ENCODE assay signal across 8 cellular contexts in genomic region chr7:106659963-106660861, GRCh38. TPM values are rescaled to one million over a fixed set of nuclear protein-coding genes. Genes with fewer than 3 reads are reported as not detected.
A peak's percentile ranks its signal among the peaks of the same experiment; 100 is the strongest.
DNase-seq lines count a peak whose midpoint lies in the region; ATAC-seq, FAIRE-seq and TF ChIP-seq lines count a peak whose summit lies in the region.

No MANE protein-coding gene starts in this region.

- no peaks in the 10 kb centered on the region for H3K9me3 ChIP-seq in A549

- CTCF ChIA-PET in A549 (lab: Yijun Ruan, JAX): interaction anchor here (0.7 to 7.3 kb wide), 43 partner anchors 8 to 535 kb away, joined by 3 to 60 read pairs (median 4); no protein-coding TSS in a partner anchor

- POLR2A ChIA-PET in A549 (lab: Yijun Ruan, JAX): interaction anchor here (0.5 to 1.8 kb wide), 8 partner anchors 19 to 508 kb away, joined by 3 to 4 read pairs (median 3); partner anchors contain the start of genes HBP1 and NAMPT

- TF ChIP-seq POLR2A in A549 (IDR thresholded peaks at IDR 0.05; ENCODE audit: low read length): no peak; the same call in 1 of the 2 replicates

- TF ChIP-seq CTCF in A549 (IDR thresholded peaks at IDR 0.05): peak; percentile 99
- peak; percentile 66 for TF ChIP-seq CTCF in choroid plexus epithelial cell (conservative IDR thresholded peaks at IDR 0.05; ENCODE audit: low read depth, low read length)

- H3K4me3 ChIP-seq in A549: peak overlapping the region; percentile 88
- H3K4me3 ChIP-seq in choroid plexus epithelial cell (ENCODE audit: low read depth, low read length): peak overlapping the region; percentile 92

- FAIRE-seq in A549 (lab: Jason Lieb, UNC): no peak

- DNase-seq in A549 (ENCODE audit: low read depth in 1 of 2, low spot score in 1 of 2) (peak; percentile 87 to 92), NCI-H2081 treated with DMSO at 0.1 percent for 48 hours (lab: John Stamatoyannopoulos, UW) (peak; percentile 39), choroid plexus epithelial cell (ENCODE audit: low read depth) (peak; percentile 86)
- DNase-seq in stimulated activated CD4-positive, alpha-beta T cell treated with anti-CD3 and anti-CD28 coated beads, Interleukin-2, amount 100 ng/mL, for 24 hours: peak; percentile 86 to 88

- peak; percentile 86 to 87 for ATAC-seq in A549
- ATAC-seq in GM18502 (IDR thresholded peaks at IDR 0.05; ENCODE audit: poor library complexity, unreplicated experiment): peak; percentile 68
- ATAC-seq in HG02943 (IDR thresholded peaks at IDR 0.05; ENCODE audit: low read depth, unreplicated experiment): peak; percentile 60
- peak; percentile 62 to 66 for ATAC-seq in activated CD4-positive, CD25-positive, alpha-beta regulatory T cell treated with anti-CD3 and anti-CD28 coated beads, Interleukin-2, amount 50 U/mL, for 24 hours

- TF ChIP-seq EP300 in A549 (IDR thresholded peaks at IDR 0.05): no peak

- peak; percentile 58 to 87 for TF ChIP-seq RAD21 in A549 (conservative IDR thresholded peaks at IDR 0.05 in 1 of 2, IDR thresholded peaks at IDR 0.05 in 1 of 2)

- peak overlapping the region; percentile 86 for H3K4me2 ChIP-seq in A549

- H3K27me3 ChIP-seq in layer of hippocampus (ENCODE audit: control insufficient read depth, insufficient read depth, low read length): no peaks in the 10 kb centered on the region

- WGBS in A549 (ENCODE audit: missing lambda C conversion rate): 0% methylated on average over 7 of the region's 101 CpGs

- H3K4me1 ChIP-seq in A549: peaks cover 9% of the 10 kb centered on the region; the same call in 2 of the 3 replicates

- H3K27ac ChIP-seq in A549: peak overlapping the region; percentile 90 to 94
- H3K27ac ChIP-seq in layer of hippocampus (ENCODE audit: low read depth, low read length): peak overlapping the region; percentile 86

TF ChIP-seq in A549, 52 proteins besides CTCF, POLR2A, EP300 and RAD21:
- TF ChIP-seq PHF8 (IDR thresholded peaks at IDR 0.05; ENCODE audit: borderline replicate concordance, low read depth) (peak; percentile 70; the same call in 1 of the 2 replicates), MAZ (IDR thresholded peaks at IDR 0.05; ENCODE audit: borderline replicate concordance, low read depth, low read length) (no peak; the same call in 1 of the 2 replicates), SMC3 (IDR thresholded peaks at IDR 0.05) (peak; percentile 91), HOXB13 (CRISPR knock-in tag; IDR thresholded peaks at IDR 0.05; ENCODE audit: low read depth) (no peak), MAX (IDR thresholded peaks at IDR 0.05) (peak; percentile 80), HES2 (IDR thresholded peaks at IDR 0.05) (no peak), USF2 (IDR thresholded peaks at IDR 0.05) (no peak), JUN (IDR thresholded peaks at IDR 0.05) (peak in 1 of 2 experiments; percentile 52; a peak in 2 of 5 replicates), HOXB5 (CRISPR knock-in tag; IDR thresholded peaks at IDR 0.05) (peak; percentile 14; the same call in 1 of the 2 replicates), MYC (IDR thresholded peaks at IDR 0.05; ENCODE audit: borderline replicate concordance, low read length) (peak; percentile 68; the same call in 1 of the 2 replicates), HMGXB4 (CRISPR knock-in tag; IDR thresholded peaks at IDR 0.05; ENCODE audit: borderline replicate concordance) (peak; percentile 88; the same call in 1 of the 2 replicates), E2F6 (IDR thresholded peaks at IDR 0.05; ENCODE audit: borderline replicate concordance, low read depth) (peak; percentile 27; the same call in 1 of the 2 replicates)
TF ChIP-seq in A549: peak in this region for 8.

RNA-seq across cellular contexts. Expression of gene CCDC71L, which starts 0.7 kb away (rescaled TPM):
- 9.9 and 11.4 TPM in 2 replicates for polyA plus RNA-seq in A549 (2011; rRNA removed)
- 5.8 and 7.8 TPM in 2 replicates for polyA plus RNA-seq in A549 (2012; cell fraction: cytosol; rRNA removed)
- 5.2 and 7.0 TPM in 2 replicates for polyA plus RNA-seq in A549 (2012; cell fraction: nucleus; rRNA removed)
- 7.3 to 9.3 TPM (median 9.1 TPM) in 3 replicates for polyA plus RNA-seq in A549 (2017; fragmentation: RNase III; extraction: RNeasy Plus Mini Kit Qiagen cat#74134 plus additional on column Dnase treatment)
- 3.0 and 5.0 TPM in 2 replicates for polyA minus RNA-seq in A549 (2011; rRNA and poly(A)+ RNA removed)

Comparison
In these comparisons a context has a peak if more than half of its experiments do, and no peak if none do; other contexts are left out.
1. Peak in every context shown above with its lines: DNase-seq, ATAC-seq, H3K4me3 ChIP-seq and H3K27ac ChIP-seq.
2. DNase-seq: peak in every context shown above with its lines; median percentile 90 in A549; 87 in stimulated activated CD4-positive, alpha-beta T cell treated with anti-CD3 and anti-CD28 coated beads, Interleukin-2, amount 100 ng/mL, for 24 hours; 86 in choroid plexus epithelial cell; 39 in NCI-H2081 treated with DMSO at 0.1 percent for 48 hours.